ENCODE assay signal across 21 cellular contexts in the genomic region with DNA sequence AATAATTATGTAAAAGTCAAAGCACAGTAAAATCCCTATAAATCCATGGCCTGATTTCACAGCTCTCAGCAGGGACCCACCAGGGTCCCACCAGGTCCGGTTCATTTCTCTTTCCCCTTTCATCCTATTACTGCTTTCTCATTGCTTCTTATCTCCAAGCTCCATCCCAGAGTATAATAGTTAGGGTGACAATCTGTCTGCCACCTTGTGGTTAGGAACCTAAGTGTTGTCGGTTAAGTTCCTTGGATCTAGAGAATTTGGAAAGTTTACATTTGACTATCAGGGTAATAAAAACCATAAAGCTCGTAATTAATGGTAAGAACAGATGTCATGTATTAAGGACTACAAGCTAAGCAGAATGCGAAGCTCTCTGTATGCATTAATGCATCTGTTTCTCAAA.
DNase-seq lines count a peak whose midpoint lies in the region; ATAC-seq, FAIRE-seq and TF ChIP-seq lines count a peak whose summit lies in the region.
"Had no signal": no experiment of that assay in that cellular context is flagged by ENCODE, and none has a peak within 500 bp of the region (broad histone marks: within the 10 kb centered on the region; RNA-seq: fewer than 3 reads in every experiment).

No MANE protein-coding gene starts in this region.

- H3K9me3 ChIP-seq in AG04450 (ENCODE audit: control insufficient read depth, insufficient read depth, low read length) (no peaks in the 10 kb centered on the region), HAP-1 (no peaks in the 10 kb centered on the region), osteoblast (ENCODE audit: low read depth, low read length) (no peaks in the 10 kb centered on the region)

- TF ChIP-seq POLR2A in H54 (IDR thresholded peaks at IDR 0.05; ENCODE audit: low read depth, low read length) = no peak

- no peaks in the 10 kb centered on the region for H3K79me2 ChIP-seq in osteoblast (ENCODE audit: insufficient read depth, low read length)

- DNase-seq in AG04450 (ENCODE audit: low read depth, low spot score) (no peak), HT-29 (ENCODE audit: low spot score) (peak; percentile 42), RKO (ENCODE audit: low spot score) (peak; percentile 27), fibroblast of pulmonary artery (ENCODE audit: low read depth) (peak; percentile 20), HAP-1 (ENCODE audit: low spot score in 2 of 2) (no peak), H54 (ENCODE audit: insufficient read length, low spot score) (no peak), osteoblast (ENCODE audit: insufficient read length, low spot score, missing footprints) (no peak)
- DNase-seq in stimulated activated naive CD8-positive, alpha-beta T cell treated with anti-CD3 and anti-CD28 coated beads, Interleukin-15, amount 100 ng/mL, for 72 hours = no peak
- DNase-seq: activated CD4-positive, alpha-beta T cell treated with anti-CD3 and anti-CD28 coated beads, Interleukin-2, amount 10 ng/mL, durations not matched to agents 24 days and 14 days; activated T-cell treated with anti-CD3 and anti-CD28 coated beads, Interleukin-2, amount 50 U/mL, for 1 hour; Calu3; dorsolateral prefrontal cortex; NCI-H187 treated with DMSO at 0.1 percent for 48 hours; NCI-H748 treated with DMSO at 0.1 percent for 48 hours; stimulated activated CD4-positive, alpha-beta T cell treated with anti-CD3 and anti-CD28 coated beads, Interleukin-12 subunit alpha, Interleukin-12 subunit beta, amount 100 ng/mL, for 4 hours; stimulated activated naive CD4-positive, alpha-beta T cell treated with Interleukin-2 at 50 U/mL for 16 hours had no signal

- no peaks in the 10 kb centered on the region for H4K20me1 ChIP-seq in osteoblast (ENCODE audit: insufficient read depth, low read length)

- ATAC-seq in stimulated activated naive CD8-positive, alpha-beta T cell treated with anti-CD3 and anti-CD28 coated beads, Interleukin-15, amount 100 ng/mL, for 72 hours = no peak

- H3K4me1 ChIP-seq in HAP-1 (no peaks in the 10 kb centered on the region), osteoblast (ENCODE audit: insufficient read depth, low read length) (no peaks in the 10 kb centered on the region)

- POLR2A ChIA-PET in AG04450 (lab: Yijun Ruan, JAX) = interaction anchor here (0.7 kb wide), 1 partner anchor 815 kb away, joined by 7 read pairs; no protein-coding TSS in a partner anchor

- H3K27ac Mint-ChIP-seq in stimulated activated naive CD8-positive, alpha-beta T cell treated with anti-CD3 and anti-CD28 coated beads, Interleukin-15, amount 100 ng/mL, for 72 hours = no peak overlapping the region
- H3K27ac Mint-ChIP-seq: activated CD4-positive, alpha-beta T cell treated with anti-CD3 and anti-CD28 coated beads, Interleukin-2, amount 10 ng/mL, durations not matched to agents 24 days and 14 days; activated naive CD4-positive, alpha-beta T cell treated with anti-CD3 and anti-CD28 coated beads, Interleukin-2, amount 50 U/mL, for 24 hours; brain had no signal

- H3K27me3 Mint-ChIP-seq in stimulated activated naive CD8-positive, alpha-beta T cell treated with anti-CD3 and anti-CD28 coated beads, Interleukin-15, amount 100 ng/mL, for 72 hours = no peaks in the 10 kb centered on the region
- H3K27me3 Mint-ChIP-seq: activated CD4-positive, alpha-beta T cell treated with anti-CD3 and anti-CD28 coated beads, Interleukin-2, amount 10 ng/mL, durations not matched to agents 24 days and 14 days; activated naive CD4-positive, alpha-beta T cell treated with anti-CD3 and anti-CD28 coated beads, Interleukin-2, amount 50 U/mL, for 24 hours; brain had no signal

- in situ Hi-C loops in HAP-1 (cut with MboI; ENCODE audit: low sequenced_read_pairs) = no loop called here

- no peak overlapping the region for H2AFZ ChIP-seq in osteoblast (ENCODE audit: low read length)

- FAIRE-seq in H54 (lab: Jason Lieb, UNC) = no peak
- FAIRE-seq: urothelium cell line had no signal

- peaks cover under 1 to 4% of the 10 kb centered on the region in 2 donors for H3K9me3 Mint-ChIP-seq in stimulated activated naive CD8-positive, alpha-beta T cell treated with anti-CD3 and anti-CD28 coated beads, Interleukin-15, amount 100 ng/mL, for 72 hours
- H3K9me3 Mint-ChIP-seq: activated CD4-positive, alpha-beta T cell treated with anti-CD3 and anti-CD28 coated beads, Interleukin-2, amount 10 ng/mL, durations not matched to agents 24 days and 14 days had no signal

- H3K27me3 ChIP-seq in AG04450 (ENCODE audit: control insufficient read depth, insufficient read depth, low read length) = no peaks in the 10 kb centered on the region
- H3K27me3 ChIP-seq in HAP-1 (ENCODE audit: low read depth) = no peaks in the 10 kb centered on the region
- no peaks in the 10 kb centered on the region for H3K27me3 ChIP-seq in osteoblast (ENCODE audit: insufficient read depth, low read length)
- H3K27me3 ChIP-seq: dorsolateral prefrontal cortex had no signal

- H3K27ac ChIP-seq in AG04450 (ENCODE audit: low read depth, low read length) (no peak overlapping the region), osteoblast (ENCODE audit: low read depth, low read length) (no peak overlapping the region)
- H3K27ac ChIP-seq: dorsolateral prefrontal cortex, HL-60, KMS-11 had no signal

- CTCF ChIA-PET in AG04450 (lab: Charles Lee) = interaction anchor here (1.9 to 3.4 kb wide), 2 partner anchors 27 to 306 kb away, joined by 6 to 22 read pairs; no protein-coding TSS in a partner anchor

- H3K4me1 Mint-ChIP-seq in stimulated activated naive CD8-positive, alpha-beta T cell treated with anti-CD3 and anti-CD28 coated beads, Interleukin-15, amount 100 ng/mL, for 72 hours = no peaks in the 10 kb centered on the region
- H3K4me1 Mint-ChIP-seq: activated CD4-positive, alpha-beta T cell treated with anti-CD3 and anti-CD28 coated beads, Interleukin-2, amount 10 ng/mL, durations not matched to agents 24 days and 14 days; activated naive CD4-positive, alpha-beta T cell treated with anti-CD3 and anti-CD28 coated beads, Interleukin-2, amount 50 U/mL, for 24 hours had no signal

- no peaks in the 10 kb centered on the region for H3K36me3 ChIP-seq in HAP-1 (replicated peaks)
- no peaks in the 10 kb centered on the region for H3K36me3 ChIP-seq in osteoblast (ENCODE audit: insufficient read depth, low read length)

- H3K4me2 ChIP-seq in osteoblast (ENCODE audit: insufficient read depth, low read length) = no peak overlapping the region
- H3K4me2 ChIP-seq: KMS-11 had no signal

- H3K4me3 ChIP-seq in AG04450 (ENCODE audit: low read depth, low read length) (no peak overlapping the region), fibroblast of pulmonary artery (replicated peaks; ENCODE audit: low read depth, low read length) (no peak overlapping the region), HAP-1 (no peak overlapping the region), osteoblast (ENCODE audit: insufficient read depth, low read length) (no peak overlapping the region)
- H3K4me3 ChIP-seq: dorsolateral prefrontal cortex had no signal

- TF ChIP-seq CTCF in AG04450 (IDR thresholded peaks at IDR 0.05; ENCODE audit: low read depth, low read length) (peak; percentile 25; the same call in 1 of the 2 replicates), fibroblast of pulmonary artery (IDR thresholded peaks at IDR 0.05; ENCODE audit: low read length, missing control alignments) (peak; percentile 14), osteoblast (IDR thresholded peaks at IDR 0.05; ENCODE audit: extremely low read depth, low read depth, low read length) (no peak)

- no peak overlapping the region for H3K4me3 Mint-ChIP-seq in stimulated activated naive CD8-positive, alpha-beta T cell treated with anti-CD3 and anti-CD28 coated beads, Interleukin-15, amount 100 ng/mL, for 72 hours
- H3K4me3 Mint-ChIP-seq: activated CD4-positive, alpha-beta T cell treated with anti-CD3 and anti-CD28 coated beads, Interleukin-2, amount 10 ng/mL, durations not matched to agents 24 days and 14 days; activated naive CD4-positive, alpha-beta T cell treated with anti-CD3 and anti-CD28 coated beads, Interleukin-2, amount 50 U/mL, for 24 hours; brain had no signal

Comparison
In these comparisons a context has a peak if more than half of its experiments do, and no peak if none do; other contexts are left out.
1. DNase-seq: peak in HT-29 (single experiment), RKO (single experiment) and fibroblast of pulmonary artery (single experiment); none in AG04450 (single experiment), HAP-1 (0 of 2), stimulated activated naive CD8-positive, alpha-beta T cell treated with anti-CD3 and anti-CD28 coated beads, Interleukin-15, amount 100 ng/mL, for 72 hours (0 of 2), H54 (single experiment) and osteoblast (single experiment).